Comparison of ENCODE assay signal across 8 cellular contexts in the genomic region with DNA sequence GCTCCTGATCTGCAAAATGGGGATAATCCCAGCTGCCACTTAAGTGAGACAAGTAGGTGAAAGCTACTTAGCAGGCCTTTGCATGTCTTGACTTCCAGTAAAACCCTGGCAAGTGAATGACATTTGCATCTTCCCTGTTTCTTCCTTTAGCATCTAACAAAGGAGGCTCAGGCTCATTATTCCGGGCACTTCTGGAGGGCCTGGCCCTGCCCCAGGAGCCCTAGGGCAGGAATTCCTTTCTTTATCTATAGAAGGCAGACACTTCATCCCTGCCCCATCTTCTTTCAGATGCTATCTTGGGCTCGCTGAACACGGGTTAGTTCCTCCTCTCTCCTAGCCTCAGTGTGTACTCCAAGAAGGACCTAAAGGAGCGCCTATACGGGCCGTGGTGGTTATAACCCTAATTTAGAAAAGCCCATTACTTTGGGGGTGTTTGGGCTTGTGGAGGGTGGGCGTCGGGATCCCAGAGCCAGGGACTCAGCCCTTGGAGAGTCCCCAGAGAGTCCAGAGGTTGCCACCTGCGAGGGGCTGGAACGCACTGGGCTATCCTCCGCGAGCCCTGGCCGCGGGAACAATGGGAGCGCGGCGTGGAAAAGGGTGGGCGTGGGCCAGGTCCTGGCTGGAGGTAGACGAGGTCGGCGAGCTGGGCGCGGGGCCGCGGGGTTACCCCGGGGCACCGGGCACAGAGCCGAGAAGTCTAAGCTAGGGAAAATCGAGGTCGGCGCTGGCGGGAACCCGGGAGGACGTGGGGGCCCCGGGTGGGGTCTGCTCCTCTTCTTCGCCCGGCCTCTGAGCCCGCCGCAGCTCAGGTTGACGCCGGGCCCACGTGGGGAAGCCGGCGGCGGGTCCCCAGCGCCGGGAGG.
DNase-seq lines count a peak whose midpoint lies in the region; ATAC-seq, FAIRE-seq and TF ChIP-seq lines count a peak whose summit lies in the region.

No MANE protein-coding gene starts in this region.

- H2BK20ac ChIP-seq in IMR-90 (ENCODE audit: low read depth, low read length): no peak overlapping the region

- H3K27me3 Mint-ChIP-seq in central memory CD8-positive, alpha-beta T cell: peaks cover 60% of the 10 kb centered on the region
- H3K27me3 Mint-ChIP-seq in mesothelial cell of epicardium (ENCODE audit: low read depth): peaks cover 26% of the 10 kb centered on the region

- H2AK5ac ChIP-seq in IMR-90 (ENCODE audit: low read depth, low read length): no peak overlapping the region

- no peak for DNase-seq in A549 (ENCODE audit: low read depth in 1 of 2, low spot score in 1 of 2)
- no peak for DNase-seq in IMR-90
- DNase-seq in central memory CD8-positive, alpha-beta T cell (ENCODE audit: low spot score in 2 of 2): no peak
- no peak for DNase-seq in mesothelial cell of epicardium (ENCODE audit: low spot score in 2 of 2, unreplicated experiment in 2 of 2)
- no peak for DNase-seq in 8988T
- no peak for DNase-seq in putamen (ENCODE audit: low spot score)
- no peak for DNase-seq in hepatic stellate cell (ENCODE audit: low spot score)

- FAIRE-seq in A549 (lab: Jason Lieb, UNC): no peak

- H4K5ac ChIP-seq in IMR-90 (ENCODE audit: low read depth, low read length): no peak overlapping the region

- peak overlapping the region; percentile 97 for H3K4me3 ChIP-seq in A549
- peak overlapping the region; percentile 56; the same call in 1 of the 2 replicates for H3K4me3 ChIP-seq in IMR-90 (ENCODE audit: insufficient read depth, low read depth, low read length)

- POLR2A ChIA-PET in A549 (lab: Yijun Ruan, JAX): interaction anchor here (0.8 to 1.2 kb wide), 2 partner anchors 14 to 97 kb away, joined by 3 to 5 read pairs; no protein-coding TSS in a partner anchor
- POLR2A ChIA-PET in IMR-90 (lab: Charles Lee; ENCODE audit: unreplicated experiment): no interaction called here

- peaks cover 3% of the 10 kb centered on the region for H3K36me3 Mint-ChIP-seq in central memory CD8-positive, alpha-beta T cell (ENCODE audit: insufficient read depth)
- no peaks in the 10 kb centered on the region for H3K36me3 Mint-ChIP-seq in mesothelial cell of epicardium

- H3K27ac ChIP-seq in A549 (peak overlapping the region; percentile 93 to 95), IMR-90 (ENCODE audit: insufficient read depth, low read length) (no peak overlapping the region)

- TF ChIP-seq POLR2A in A549 (IDR thresholded peaks at IDR 0.05; ENCODE audit: low read length) (no peak), IMR-90 (IDR thresholded peaks at IDR 0.05; ENCODE audit: low read depth, low read length) (no peak)

- no peak overlapping the region for H2BK120ac ChIP-seq in IMR-90 (ENCODE audit: low read depth, low read length)

- H3K4ac ChIP-seq in IMR-90 (ENCODE audit: low read depth, low read length): no peak overlapping the region

- peak; percentile 10 to 22; a peak in 4 of 6 replicates for ATAC-seq in A549
- ATAC-seq in IMR-90 (ENCODE audit: low read depth): no peak
- ATAC-seq in central memory CD8-positive, alpha-beta T cell (replicated peaks; ENCODE audit: extremely low read depth, poor library complexity, severe bottlenecking): no peak
- ATAC-seq in GM21423 (IDR thresholded peaks at IDR 0.05; ENCODE audit: unreplicated experiment): no peak

- CTCF ChIA-PET in A549 (lab: Yijun Ruan, JAX) (interaction anchor here (0.6 to 3.2 kb wide), 6 partner anchors 14 to 1262 kb away, joined by 3 to 14 read pairs (median 5); no protein-coding TSS in a partner anchor), IMR-90 (lab: Yijun Ruan, JAX) (interaction anchor here (0.6 kb wide), 3 partner anchors 36 to 99 kb away, joined by 3 to 5 read pairs (median 3); no protein-coding TSS in a partner anchor)

- H2AFZ ChIP-seq in IMR-90 (replicated peaks; ENCODE audit: low read length, poor library complexity): peak overlapping the region; percentile 40

- H3K4me1 ChIP-seq in A549: peaks cover 59% of the 10 kb centered on the region
- peaks cover 7% of the 10 kb centered on the region; the same call in 1 of the 2 replicates for H3K4me1 ChIP-seq in IMR-90 (ENCODE audit: control insufficient read depth, insufficient read depth, low read length)

- intact Hi-C loops in IMR-90 (cut with micrococcal nuclease): no loop called here

- H4K20me1 ChIP-seq in IMR-90 (ENCODE audit: insufficient read depth, low read length): 0 out of 2 replicates have a peak, but pooled peaks cover 2% of the 10 kb centered on the region

- H3K9me1 ChIP-seq in IMR-90 (ENCODE audit: insufficient read depth, low read length): peaks cover 4% of the 10 kb centered on the region; the same call in 1 of the 2 replicates

- no peak overlapping the region for H2BK5ac ChIP-seq in IMR-90 (ENCODE audit: low read depth, low read length, poor library complexity, severe bottlenecking)

- no peak overlapping the region for H2BK15ac ChIP-seq in IMR-90 (ENCODE audit: low read depth, low read length)

- no peak overlapping the region for H3K56ac ChIP-seq in IMR-90 (ENCODE audit: extremely low read depth, insufficient read depth, low read length)

- H3K4me1 Mint-ChIP-seq in central memory CD8-positive, alpha-beta T cell: peaks cover 7% of the 10 kb centered on the region
- H3K4me1 Mint-ChIP-seq in mesothelial cell of epicardium: peaks cover 11% of the 10 kb centered on the region

- H3K9me3 ChIP-seq in A549: no peaks in the 10 kb centered on the region
- H3K9me3 ChIP-seq in IMR-90 (ENCODE audit: control insufficient read depth, insufficient read depth, low read length): no peaks in the 10 kb centered on the region

- H3K4me2 ChIP-seq in A549: peak overlapping the region; percentile 91
- no peak overlapping the region; the same call in 1 of the 2 replicates for H3K4me2 ChIP-seq in IMR-90 (ENCODE audit: low read depth, low read length)

- in situ Hi-C loops in IMR-90 (cut with MboI; ENCODE audit: low sequenced_read_pairs): no loop called here

- dilution Hi-C loops in IMR-90 (cut with HindIII; ENCODE audit: low sequenced_read_pairs, unreplicated experiment): no loop called here

- peak overlapping the region; percentile 70 for H3K4me3 Mint-ChIP-seq in central memory CD8-positive, alpha-beta T cell
- peak overlapping the region; percentile 65 for H3K4me3 Mint-ChIP-seq in mesothelial cell of epicardium

- no peak for TF ChIP-seq CTCF in A549 (IDR thresholded peaks at IDR 0.05)
- TF ChIP-seq CTCF in IMR-90 (conservative IDR thresholded peaks at IDR 0.05; ENCODE audit: low read depth, low read length): no peak
- no peak for TF ChIP-seq CTCF in mesothelial cell of epicardium (IDR thresholded peaks at IDR 0.05; ENCODE audit: unreplicated experiment)

- no TSS peak for BruUV-seq in IMR-90 (replicated peaks; lab: Mats Ljungman, UMichigan)

- no peak overlapping the region for H3K18ac ChIP-seq in IMR-90 (ENCODE audit: low read depth, low read length)

- H3K79me1 ChIP-seq in IMR-90 (ENCODE audit: low read depth in 1 of 2, low read length in 2 of 2): no peaks in the 10 kb centered on the region

- H3K9ac ChIP-seq in IMR-90 (ENCODE audit: low read depth, low read length): no peak overlapping the region

- TF ChIP-seq RAD21 in A549 (conservative IDR thresholded peaks at IDR 0.05 in 1 of 2, IDR thresholded peaks at IDR 0.05 in 1 of 2) (no peak), IMR-90 (IDR thresholded peaks at IDR 0.05; ENCODE audit: low read length) (no peak)

- H3K27me3 ChIP-seq in IMR-90 (ENCODE audit: control insufficient read depth, insufficient read depth, low read length): peaks cover 43% of the 10 kb centered on the region

- no peak overlapping the region for H3K14ac ChIP-seq in IMR-90 (replicated peaks; ENCODE audit: low read depth, low read length)

- H3K9me3 Mint-ChIP-seq in central memory CD8-positive, alpha-beta T cell: no peaks in the 10 kb centered on the region
- no peaks in the 10 kb centered on the region for H3K9me3 Mint-ChIP-seq in mesothelial cell of epicardium

- no peak overlapping the region for H3K27ac Mint-ChIP-seq in central memory CD8-positive, alpha-beta T cell (ENCODE audit: low read depth)
- no peak overlapping the region for H3K27ac Mint-ChIP-seq in mesothelial cell of epicardium

- H4K91ac ChIP-seq in IMR-90 (ENCODE audit: insufficient read depth, low read depth, low read length): no peak overlapping the region

- TF ChIP-seq EP300 in A549 (IDR thresholded peaks at IDR 0.05): no peak

- H3K23ac ChIP-seq in IMR-90 (ENCODE audit: low read depth, low read length): peak overlapping the region; percentile 46; the same call in 1 of the 2 replicates

- H2AK9ac ChIP-seq in IMR-90 (replicated peaks; ENCODE audit: low read depth, low read length, poor library complexity): no peak overlapping the region

- 12% methylated on average over 13 of the region's 47 CpGs for WGBS in A549 (ENCODE audit: missing lambda C conversion rate)
- WGBS in IMR-90 (ENCODE audit: extremely low coverage in 2 of 2, insufficient read length in 1 of 2), 2 experiments: 5% methylated on average over 23 of the region's 47 CpGs; no CpG with 5 or more reads in 1 of the 2 experiments

- H4K8ac ChIP-seq in IMR-90 (ENCODE audit: low read depth in 2 of 2, low read length in 2 of 2): no peak overlapping the region

- H3K36me3 ChIP-seq in IMR-90 (ENCODE audit: control insufficient read depth, insufficient read depth, low read length): no peaks in the 10 kb centered on the region

TF ChIP-seq in A549, 52 proteins besides CTCF, POLR2A, EP300 and RAD21 (continues in another document):
- no peak for TF ChIP-seq ESRRA (IDR thresholded peaks at IDR 0.05; ENCODE audit: borderline replicate concordance, low read length)
- TF ChIP-seq, protein P1, sequence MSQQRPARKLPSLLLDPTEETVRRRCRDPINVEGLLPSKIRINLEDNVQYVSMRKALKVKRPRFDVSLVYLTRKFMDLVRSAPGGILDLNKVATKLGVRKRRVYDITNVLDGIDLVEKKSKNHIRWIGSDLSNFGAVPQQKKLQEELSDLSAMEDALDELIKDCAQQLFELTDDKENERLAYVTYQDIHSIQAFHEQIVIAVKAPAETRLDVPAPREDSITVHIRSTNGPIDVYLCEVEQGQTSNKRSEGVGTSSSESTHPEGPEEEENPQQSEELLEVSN (IDR thresholded peaks at IDR 0.05; ENCODE audit: borderline replicate concordance, low read depth): peak; percentile 38; the same call in 1 of the 2 replicates

TF ChIP-seq in IMR-90, 13 proteins besides CTCF, POLR2A, EP300 and RAD21:
- TF ChIP-seq RFX5 (IDR thresholded peaks at IDR 0.05; ENCODE audit: low read depth, low read length) (no peak), SMC3 (IDR thresholded peaks at IDR 0.05; ENCODE audit: low read depth, low read length) (no peak), NFE2L2 (IDR thresholded peaks at IDR 0.05; ENCODE audit: low read depth, low read length) (no peak), CEBPB (IDR thresholded peaks at IDR 0.05; ENCODE audit: low read depth, low read length) (no peak), MAFK (IDR thresholded peaks at IDR 0.05; ENCODE audit: low read depth, low read length) (no peak)
TF ChIP-seq in IMR-90: peak in this region for 0.

Comparison
In these comparisons a context has a peak if more than half of its experiments do, and no peak if none do; other contexts are left out.
1. ATAC-seq: peak in A549 (2 of 2); none in IMR-90 (single experiment), central memory CD8-positive, alpha-beta T cell (single experiment) and GM21423 (single experiment).